ENCODE assay signal across 12 cellular contexts in genomic region chr5:150208187-150209015, GRCh38. TPM values are rescaled to one million over a fixed set of nuclear protein-coding genes. Genes with fewer than 3 reads are reported as not detected.
DNase-seq lines count a peak whose midpoint lies in the region; ATAC-seq, FAIRE-seq and TF ChIP-seq lines count a peak whose summit lies in the region.
"Had no signal": no experiment of that assay in that cellular context is flagged by ENCODE, and none has a peak within 500 bp of the region (broad histone marks: within the 10 kb centered on the region; RNA-seq: fewer than 3 reads in every experiment).

No MANE protein-coding gene starts in this region.

- FAIRE-seq in bronchial epithelial cell (lab: Jason Lieb, UNC): no peak

- no peaks in the 10 kb centered on the region for H3K36me3 Mint-ChIP-seq in activated CD4-positive, alpha-beta memory T cell treated with anti-CD3 and anti-CD28 coated beads for 36 hours

- WGBS in gastroesophageal sphincter (ENCODE audit: low coverage in 1 of 2), 2 donors: 70 to 73% methylated on average over 7 to 10 of the region's 14 CpGs

- no peaks in the 10 kb centered on the region for H3K36me3 ChIP-seq in BLaER1 treated with 17β-estradiol and CSF1 and Interleukin-3, amounts not matched to agents 10 nM and 100 nM
- H3K36me3 ChIP-seq in bronchial epithelial cell (ENCODE audit: control insufficient read depth, insufficient read depth, low read length) (no peaks in the 10 kb centered on the region), gastroesophageal sphincter (no peaks in the 10 kb centered on the region)

- TF ChIP-seq CTCF in bronchial epithelial cell (IDR thresholded peaks at IDR 0.05; ENCODE audit: insufficient read depth, low read length, severe bottlenecking) (no peak), gastroesophageal sphincter (IDR thresholded peaks at IDR 0.05) (no peak)

- ATAC-seq in GM18858 (IDR thresholded peaks at IDR 0.05; ENCODE audit: unreplicated experiment) (no peak), GM21529 (IDR thresholded peaks at IDR 0.05; ENCODE audit: unreplicated experiment) (no peak), gastroesophageal sphincter (no peak)

- intact Hi-C loops in activated CD4-positive, alpha-beta memory T cell treated with anti-CD3 and anti-CD28 coated beads for 36 hours (cut with micrococcal nuclease): no loop called here

- TF ChIP-seq POLR2A in gastroesophageal sphincter (IDR thresholded peaks at IDR 0.05): no peak

- POLR2A ChIA-PET in activated CD4-positive, alpha-beta memory T cell treated with anti-CD3 and anti-CD28 coated beads for 36 hours (lab: Charles Lee): no interaction called here

- peak overlapping the region in 7 of 11 experiments; percentile 4 to 47 (median 19); a peak in 9 of 22 replicates for H3K9ac ChIP-seq in BLaER1 treated with 17β-estradiol and CSF1 and Interleukin-3, amounts not matched to agents 10 nM and 100 nM
- H3K9ac ChIP-seq: KMS-11 had no signal

- peak overlapping the region in 3 of 11 experiments; percentile 36 to 55 (median 36); a peak in 4 of 22 replicates for H3K27ac ChIP-seq in BLaER1 treated with 17β-estradiol and CSF1 and Interleukin-3, amounts not matched to agents 10 nM and 100 nM
- H3K27ac ChIP-seq in gastroesophageal sphincter: no peak overlapping the region
- H3K27ac ChIP-seq: body of pancreas, KMS-11 had no signal

- peaks cover 0 to 14% (median 0%) of the 10 kb centered on the region in 11 experiments; a peak in 8 of 22 replicates for H3K27me3 ChIP-seq in BLaER1 treated with 17β-estradiol and CSF1 and Interleukin-3, amounts not matched to agents 10 nM and 100 nM
- H3K27me3 ChIP-seq in bronchial epithelial cell (ENCODE audit: control insufficient read depth, insufficient read depth, low read length) (no peaks in the 10 kb centered on the region), gastroesophageal sphincter (peaks cover 5% of the 10 kb centered on the region)
- H3K27me3 ChIP-seq: body of pancreas had no signal

- H3K4me3 Mint-ChIP-seq in activated CD4-positive, alpha-beta memory T cell treated with anti-CD3 and anti-CD28 coated beads for 36 hours: no peak overlapping the region

- H3K27ac Mint-ChIP-seq in activated CD4-positive, alpha-beta memory T cell treated with anti-CD3 and anti-CD28 coated beads for 36 hours: no peak overlapping the region

- H3K4me2 ChIP-seq in BLaER1 treated with 17β-estradiol and CSF1 and Interleukin-3, amounts not matched to agents 10 nM and 100 nM: peak overlapping the region; percentile 76 to 99 (median 83)
- H3K4me2 ChIP-seq: KMS-11 had no signal

- CTCF ChIA-PET in activated CD4-positive, alpha-beta memory T cell treated with anti-CD3 and anti-CD28 coated beads for 36 hours (lab: Charles Lee): interaction anchor here (1.1 kb wide), 1 partner anchor 10 kb away, joined by 3 read pairs; no protein-coding TSS in a partner anchor

- no peaks in the 10 kb centered on the region for H3K9me3 ChIP-seq in BLaER1 treated with 17β-estradiol and CSF1 and Interleukin-3, amounts not matched to agents 10 nM and 100 nM (replicated peaks in 1 of 11)
- no peaks in the 10 kb centered on the region for H3K9me3 ChIP-seq in gastroesophageal sphincter
- H3K9me3 ChIP-seq: body of pancreas had no signal

- no peaks in the 10 kb centered on the region; a peak in 1 of 22 replicates for H4K20me1 ChIP-seq in BLaER1 treated with 17β-estradiol and CSF1 and Interleukin-3, amounts not matched to agents 10 nM and 100 nM

- H3K4me3 ChIP-seq in BLaER1 treated with 17β-estradiol and CSF1 and Interleukin-3, amounts not matched to agents 10 nM and 100 nM: peak overlapping the region in 3 of 10 experiments; percentile 3 to 28 (median 26); a peak in 2 of 20 replicates
- H3K4me3 ChIP-seq in bronchial epithelial cell (ENCODE audit: low read depth, low read length) (no peak overlapping the region), gastroesophageal sphincter (no peak overlapping the region)
- H3K4me3 ChIP-seq: body of pancreas had no signal

- DNase-seq in LHCN-M2 (ENCODE audit: low read depth) (peak; percentile 84), bronchial epithelial cell (ENCODE audit: low read depth) (peak; percentile 90), myocyte (ENCODE audit: low read depth) (peak; percentile 70)
- DNase-seq in activated CD4-positive, alpha-beta memory T cell treated with anti-CD3 and anti-CD28 coated beads for 36 hours: no peak

- H3K27me3 Mint-ChIP-seq in activated CD4-positive, alpha-beta memory T cell treated with anti-CD3 and anti-CD28 coated beads for 36 hours: peaks cover 15% of the 10 kb centered on the region

- H3K4me1 ChIP-seq in BLaER1 treated with 17β-estradiol and CSF1 and Interleukin-3, amounts not matched to agents 10 nM and 100 nM: peaks cover 22 to 74% (median 53%) of the 10 kb centered on the region in 10 experiments
- no peaks in the 10 kb centered on the region for H3K4me1 ChIP-seq in gastroesophageal sphincter
- H3K4me1 ChIP-seq: body of pancreas had no signal

- no peak for TF ChIP-seq EP300 in gastroesophageal sphincter (IDR thresholded peaks at IDR 0.05)

- H3K4me1 Mint-ChIP-seq in activated CD4-positive, alpha-beta memory T cell treated with anti-CD3 and anti-CD28 coated beads for 36 hours (ENCODE audit: low read depth): peaks cover 9% of the 10 kb centered on the region

- H3K9me3 Mint-ChIP-seq in activated CD4-positive, alpha-beta memory T cell treated with anti-CD3 and anti-CD28 coated beads for 36 hours: no peaks in the 10 kb centered on the region

RNA-seq across cellular contexts. Expression of gene SLC6A7, which starts 18.5 kb away (rescaled TPM):
- not detected in 2 replicates for total RNA-seq in LHCN-M2 (2014; rRNA removed)
- not detected for polyA plus RNA-seq in LHCN-M2 (2012)
- total RNA-seq in bronchial epithelial cell: not detected in 2 replicates
- total RNA-seq in myocyte: 0.10 TPM in 1 of 2 replicates, not detected in the other
- polyA plus RNA-seq in myocyte (2012): not detected
- not detected for total RNA-seq in gastroesophageal sphincter
- total RNA-seq in activated CD4-positive, alpha-beta memory T cell treated with anti-CD3 and anti-CD28 coated beads for 36 hours: not detected
- total RNA-seq: body of pancreas, glomerular endothelial cell had no signal

RNA-seq across cellular contexts. Expression of gene CDX1, which starts 41.8 kb away (rescaled TPM):
- total RNA-seq in LHCN-M2 (2014; rRNA removed): not detected in 2 replicates
- not detected for polyA plus RNA-seq in LHCN-M2 (2012)
- total RNA-seq in bronchial epithelial cell: not detected in 2 replicates
- 0.36 TPM in 1 of 2 replicates, not detected in the other for total RNA-seq in myocyte
- 0.18 TPM for polyA plus RNA-seq in myocyte (2012)
- total RNA-seq in gastroesophageal sphincter: not detected
- not detected for total RNA-seq in activated CD4-positive, alpha-beta memory T cell treated with anti-CD3 and anti-CD28 coated beads for 36 hours
- total RNA-seq: body of pancreas, glomerular endothelial cell, mononuclear cell had no signal

RNA-seq across cellular contexts. Expression of gene PDGFRB, which starts 52.8 kb away (rescaled TPM):
- total RNA-seq in LHCN-M2 (2014; rRNA removed): 7.9 and 8.7 TPM in 2 replicates
- 27.1 TPM for polyA plus RNA-seq in LHCN-M2 (2012)
- 0.26 and 1.6 TPM in 2 replicates for total RNA-seq in bronchial epithelial cell
- 26.1 and 34.0 TPM in 2 replicates for total RNA-seq in myocyte
- polyA plus RNA-seq in myocyte (2012): 138 TPM
- 100 to 1,000 TPM in 3 of 4 donors, 10 to 100 TPM in 1; 87.5 to 161 (median 113) TPM for total RNA-seq in gastroesophageal sphincter
- total RNA-seq in activated CD4-positive, alpha-beta memory T cell treated with anti-CD3 and anti-CD28 coated beads for 36 hours: under 1 TPM; 0.21 to 0.34 TPM
